In genomic region chr19:43274726-43275125, GRCh38 we compare ENCODE assay signal across 10 cellular contexts. TPM values are rescaled to one million over a fixed set of nuclear protein-coding genes. Genes with fewer than 3 reads are reported as not detected.
A peak's percentile ranks its signal among the peaks of the same experiment; 100 is the strongest.
DNase-seq lines count a peak whose midpoint lies in the region; ATAC-seq and TF ChIP-seq lines count a peak whose summit lies in the region.
"Not testable (repeated sequence)": the region's sequence is repeated elsewhere in the genome, so short reads cannot be mapped to it uniquely, and the experiment has no call there.
"Had no signal": no experiment of that assay in that cellular context is flagged by ENCODE, and none has a peak within 500 bp of the region (broad histone marks: within the 10 kb centered on the region; RNA-seq: fewer than 3 reads in every experiment).

No MANE protein-coding gene starts in this region.

- not testable (repeated sequence) for H3K27ac ChIP-seq in body of pancreas, transverse colon

- not testable (repeated sequence) for H3K4me3 Mint-ChIP-seq in glutamatergic neuron (ENCODE audit: unreplicated experiment); natural killer cell

- H3K27me3 Mint-ChIP-seq in glutamatergic neuron (ENCODE audit: unreplicated experiment) = not testable (repeated sequence)
- peaks cover 17 to 32% of the 10 kb centered on the region in 2 donors for H3K27me3 Mint-ChIP-seq in natural killer cell (ENCODE audit: low read depth in 2 of 2)

- not testable (repeated sequence) for ATAC-seq in body of pancreas, natural killer cell

- TF ChIP-seq POLR2A in body of pancreas (IDR thresholded peaks at IDR 0.05); transverse colon (IDR thresholded peaks at IDR 0.05): not testable (repeated sequence)

- H3K4me1 ChIP-seq in body of pancreas, transverse colon: not testable (repeated sequence)

- WGBS in body of pancreas, 2 donors = 18 to 27% methylated on average over 6 of the region's 6 CpGs
- 35% methylated on average over 6 of the region's 6 CpGs; no CpG with 5 or more reads in 1 of the 2 donors for WGBS in transverse colon (ENCODE audit: low coverage in 1 of 2), 2 donors

- not testable (repeated sequence) for H3K27ac Mint-ChIP-seq in glutamatergic neuron (ENCODE audit: unreplicated experiment); natural killer cell

- not testable (repeated sequence) for H3K9me3 Mint-ChIP-seq in glutamatergic neuron (ENCODE audit: unreplicated experiment); natural killer cell

- H3K36me3 ChIP-seq in body of pancreas (replicated peaks in 1 of 2; ENCODE audit: insufficient read depth in 1 of 2, low read depth in 2 of 2); transverse colon: not testable (repeated sequence)

- not testable (repeated sequence) for H3K4me1 Mint-ChIP-seq in glutamatergic neuron (ENCODE audit: low read depth, unreplicated experiment); natural killer cell

- TF ChIP-seq CTCF in body of pancreas (IDR thresholded peaks at IDR 0.05) (peak in 5 of 7 experiments; percentile 29 to 38 (median 35)), glutamatergic neuron (IDR thresholded peaks at IDR 0.05; ENCODE audit: partially characterized antibody, unreplicated experiment) (peak; percentile 54), natural killer cell (IDR thresholded peaks at IDR 0.05) (peak; percentile 47), transverse colon (IDR thresholded peaks at IDR 0.05) (peak; percentile 36 to 52 (median 38))

- DNase-seq in DMS53 (lab: John Stamatoyannopoulos, UW) (peak; percentile 60), HT-29 (ENCODE audit: low spot score) (peak; percentile 79), NCI-H446 (lab: John Stamatoyannopoulos, UW) (peak; percentile 21 to 47), SK-N-DZ (ENCODE audit: low spot score) (peak; percentile 6), body of pancreas (peak; percentile 20 to 72 (median 25)), glutamatergic neuron (peak; percentile 63), transverse colon (peak; percentile 12)
- not testable (repeated sequence) for DNase-seq in natural killer cell

- intact Hi-C loops in body of pancreas (cut with DNase I); natural killer cell (cut with micrococcal nuclease); transverse colon (cut with DNase I; ENCODE audit: low total_unique reads): not testable (repeated sequence)

- H3K9me3 ChIP-seq in body of pancreas, transverse colon: not testable (repeated sequence)

- not testable (repeated sequence) for TF ChIP-seq EP300 in transverse colon (IDR thresholded peaks at IDR 0.05; ENCODE audit: low read depth)

- H3K4me3 ChIP-seq in body of pancreas, transverse colon: not testable (repeated sequence)

- in situ Hi-C loops in transverse colon (cut with MboI; ENCODE audit: low pct_ligation_motif_present in 1 of 4, low pct_unique_long_range_greater_than_20kb in 1 of 4, low sequenced_read_pairs in 3 of 4) = not testable (repeated sequence)

- not testable (repeated sequence) for H3K36me3 Mint-ChIP-seq in glutamatergic neuron (ENCODE audit: unreplicated experiment); natural killer cell

- H3K27me3 ChIP-seq in body of pancreas, transverse colon: not testable (repeated sequence)

RNA-seq across cellular contexts. Expression of gene PSG9, which starts 5.4 kb away (rescaled TPM):
- not detected in 2 replicates for total RNA-seq in HT-29 (2014; rRNA removed; shearing (Covaris generic))
- polyA plus RNA-seq in SK-N-DZ (2014; cell fraction: cytosol; rRNA removed) = not detected in 2 replicates
- polyA plus RNA-seq in SK-N-DZ (2014; cell fraction: nucleus; rRNA removed) = not detected in 2 replicates
- not detected for total RNA-seq in body of pancreas
- total RNA-seq in glutamatergic neuron (ENCODE audit: unreplicated experiment) = not detected
- total RNA-seq in natural killer cell = not detected
- total RNA-seq in transverse colon = not detected
- total RNA-seq: psoas muscle had no signal
- polyA plus RNA-seq: immature natural killer cell, psoas muscle had no signal
